30 cellular contexts compared by ENCODE assay signal in genomic region chr10:4804505-4804904, GRCh38. TPM values are rescaled to one million over a fixed set of nuclear protein-coding genes. Genes with fewer than 3 reads are reported as not detected.
DNase-seq lines count a peak whose midpoint lies in the region; ATAC-seq, FAIRE-seq and TF ChIP-seq lines count a peak whose summit lies in the region.
"Had no signal": no experiment of that assay in that cellular context is flagged by ENCODE, and none has a peak within 500 bp of the region (broad histone marks: within the 10 kb centered on the region; RNA-seq: fewer than 3 reads in every experiment).

No MANE protein-coding gene starts in this region.

- no peak overlapping the region for H3K4me3 Mint-ChIP-seq in osteocyte (ENCODE audit: unreplicated experiment)
- H3K4me3 Mint-ChIP-seq: activated CD4-positive, alpha-beta T cell treated with anti-CD3 and anti-CD28 coated beads, Interleukin-2, amount 10 ng/mL, durations not matched to agents 7 days and 5 days; activated CD8-positive, alpha-beta memory T cell treated with anti-CD3 and anti-CD28 coated beads, Interleukin-2, amount 10 ng/mL, durations not matched to agents 7 days and 5 days; activated naive CD4-positive, alpha-beta T cell treated with anti-CD3 and anti-CD28 coated beads for 36 hours; activated T-cell treated with anti-CD3 and anti-CD28 coated beads, Interleukin-2, amount 50 U/mL, for 72 hours; CD8-positive, alpha-beta T cell; mesothelial cell of epicardium; natural killer cell had no signal

- H3K27ac Mint-ChIP-seq in osteocyte (ENCODE audit: unreplicated experiment): peak overlapping the region; percentile 71
- H3K27ac Mint-ChIP-seq: activated CD4-positive, alpha-beta T cell treated with anti-CD3 and anti-CD28 coated beads, Interleukin-2, amount 10 ng/mL, durations not matched to agents 7 days and 5 days; activated CD8-positive, alpha-beta memory T cell treated with anti-CD3 and anti-CD28 coated beads, Interleukin-2, amount 10 ng/mL, durations not matched to agents 7 days and 5 days; activated naive CD4-positive, alpha-beta T cell treated with anti-CD3 and anti-CD28 coated beads for 36 hours; activated T-cell treated with anti-CD3 and anti-CD28 coated beads, Interleukin-2, amount 50 U/mL, for 72 hours; CD8-positive, alpha-beta T cell; mesothelial cell of epicardium; natural killer cell had no signal

- no peaks in the 10 kb centered on the region for H3K36me3 Mint-ChIP-seq in osteocyte (ENCODE audit: unreplicated experiment)
- H3K36me3 Mint-ChIP-seq: activated CD8-positive, alpha-beta memory T cell treated with anti-CD3 and anti-CD28 coated beads, Interleukin-2, amount 10 ng/mL, durations not matched to agents 7 days and 5 days; CD8-positive, alpha-beta T cell; mesothelial cell of epicardium; natural killer cell had no signal

- DNase-seq in EH (ENCODE audit: low read depth) (peak; percentile 75), epithelial cell of prostate (ENCODE audit: low read depth, low spot score) (no peak), osteocyte (ENCODE audit: extremely low spot score, unreplicated experiment) (no peak), posterior vena cava (ENCODE audit: low spot score) (no peak), CD1c-positive myeloid dendritic cell (ENCODE audit: extremely low spot score) (no peak)
- DNase-seq: activated CD4-positive, alpha-beta T cell treated with anti-CD3 and anti-CD28 coated beads, Interleukin-2, amount 10 ng/mL, durations not matched to agents 7 days and 5 days; activated CD8-positive, alpha-beta memory T cell treated with anti-CD3 and anti-CD28 coated beads, Interleukin-2, amount 10 ng/mL, durations not matched to agents 7 days and 5 days; activated naive CD4-positive, alpha-beta T cell treated with anti-CD3 and anti-CD28 coated beads for 36 hours; activated T-cell treated with anti-CD3 and anti-CD28 coated beads, Interleukin-2, amount 50 U/mL, for 72 hours; anterior cingulate cortex; CD8-positive, alpha-beta T cell; central memory CD4-positive, alpha-beta T cell; DMS 273 treated with DMSO at 0.1 percent for 48 hours; GF-D8; islet precursor cell; left ventricle myocardium superior; natural killer cell; NCI-H1048; NCI-H187 treated with DMSO at 0.1 percent for 48 hours; NCI-H526 treated with DMSO at 0.1 percent for 48 hours; RPMI8226; stimulated activated CD4-positive, alpha-beta T cell treated with anti-CD3 and anti-CD28 coated beads, Interleukin-12 subunit alpha, Interleukin-12 subunit beta, amount 100 ng/mL, for 4 hours; stimulated activated CD4-positive, alpha-beta T cell treated with anti-CD3 and anti-CD28 coated beads, Interleukin-4, amount 100 ng/mL, for 24 hours; stimulated activated naive CD4-positive, alpha-beta T cell treated with Interleukin-2 at 50 U/mL for 16 hours had no signal

- peaks cover 37% of the 10 kb centered on the region for H3K4me1 Mint-ChIP-seq in osteocyte (ENCODE audit: unreplicated experiment)
- H3K4me1 Mint-ChIP-seq: activated CD4-positive, alpha-beta T cell treated with anti-CD3 and anti-CD28 coated beads, Interleukin-2, amount 10 ng/mL, durations not matched to agents 7 days and 5 days; activated CD8-positive, alpha-beta memory T cell treated with anti-CD3 and anti-CD28 coated beads, Interleukin-2, amount 10 ng/mL, durations not matched to agents 7 days and 5 days; natural killer cell had no signal

- peak; percentile 81 for FAIRE-seq in TTC549 (lab: Jason Lieb, UNC)
- FAIRE-seq: H1 had no signal

- ATAC-seq in HG03439 (IDR thresholded peaks at IDR 0.05; ENCODE audit: unreplicated experiment) (no peak), HG03280 (IDR thresholded peaks at IDR 0.05; ENCODE audit: unreplicated experiment) (no peak)
- ATAC-seq: activated CD8-positive, alpha-beta memory T cell treated with anti-CD3 and anti-CD28 coated beads, Interleukin-2, amount 10 ng/mL, durations not matched to agents 7 days and 5 days; activated T-cell treated with anti-CD3 and anti-CD28 coated beads, Interleukin-2, amount 50 U/mL, for 72 hours; CD8-positive, alpha-beta T cell; left ventricle myocardium superior; natural killer cell had no signal

- H3K9me3 Mint-ChIP-seq in osteocyte (ENCODE audit: unreplicated experiment): no peaks in the 10 kb centered on the region
- H3K9me3 Mint-ChIP-seq: activated CD4-positive, alpha-beta T cell treated with anti-CD3 and anti-CD28 coated beads, Interleukin-2, amount 10 ng/mL, durations not matched to agents 7 days and 5 days; activated naive CD4-positive, alpha-beta T cell treated with anti-CD3 and anti-CD28 coated beads for 36 hours; activated T-cell treated with anti-CD3 and anti-CD28 coated beads, Interleukin-2, amount 50 U/mL, for 72 hours; CD8-positive, alpha-beta T cell; mesothelial cell of epicardium; natural killer cell had no signal

- H3K27me3 Mint-ChIP-seq in osteocyte (ENCODE audit: unreplicated experiment): no peaks in the 10 kb centered on the region

- no peak for TF ChIP-seq CTCF in osteocyte (IDR thresholded peaks at IDR 0.05)

- intact Hi-C loops in posterior vena cava (cut with DNase I): no loop called here

- H3K27ac ChIP-seq in epithelial cell of prostate: peak overlapping the region; percentile 21

RNA-seq across cellular contexts. Expression of gene AKR1E2, which starts 21.5 kb away (rescaled TPM):
- total RNA-seq in osteocyte: 1.7 and 2.5 TPM in 2 replicates
- 10 to 100 TPM; 11.4 to 12.0 TPM for total RNA-seq in posterior vena cava
- total RNA-seq: LHCN-M2 had no signal
